ENCODE assay signal across 9 cellular contexts in genomic region chr11:120710354-120711187, GRCh38.
A peak's percentile ranks its signal among the peaks of the same experiment; 100 is the strongest.
DNase-seq lines count a peak whose midpoint lies in the region; ATAC-seq and TF ChIP-seq lines count a peak whose summit lies in the region.
"Had no signal": no experiment of that assay in that cellular context is flagged by ENCODE, and none has a peak within 500 bp of the region (broad histone marks: within the 10 kb centered on the region; RNA-seq: fewer than 3 reads in every experiment).

No MANE protein-coding gene starts in this region.

- intact Hi-C loops in adrenal gland (cut with DNase I): no loop called here

- CTCF ChIA-PET in AG04449 (lab: Yijun Ruan, JAX): interaction anchor here (0.9 to 2.3 kb wide), 4 partner anchors 10 to 199 kb away, joined by 3 to 10 read pairs (median 4); partner anchors contain the start of gene GRIK4

- POLR2A ChIA-PET in AG04449 (lab: Yijun Ruan, JAX): no interaction called here

- WGBS in adrenal gland, 4 donors: 62 to 72% (median 65%) methylated on average over 7 to 15 of the region's 15 CpGs
- WGBS in suprapubic skin: 64% methylated on average over 15 of the region's 15 CpGs

- H3K36me3 ChIP-seq in adrenal gland (replicated peaks in 1 of 2) (no peaks in the 10 kb centered on the region), suprapubic skin (no peaks in the 10 kb centered on the region)

- ATAC-seq in HG02678 (IDR thresholded peaks at IDR 0.05; ENCODE audit: unreplicated experiment) (peak; percentile 36), HG03571 (IDR thresholded peaks at IDR 0.05; ENCODE audit: unreplicated experiment) (no peak), left lobe of liver (no peak)

- TF ChIP-seq POLR2A in adrenal gland (IDR thresholded peaks at IDR 0.05) (no peak), suprapubic skin (IDR thresholded peaks at IDR 0.05) (no peak)

- H3K27me3 ChIP-seq in adrenal gland (no peaks in the 10 kb centered on the region), suprapubic skin (peaks cover 3% of the 10 kb centered on the region)

- TF ChIP-seq CTCF in AG04449 (IDR thresholded peaks at IDR 0.05; ENCODE audit: insufficient read depth, low read length, missing control alignments) (no peak), adrenal gland (IDR thresholded peaks at IDR 0.05) (no peak), suprapubic skin (IDR thresholded peaks at IDR 0.05) (no peak)

- peak; percentile 9 for DNase-seq in AG04449 (ENCODE audit: low read depth, low spot score)
- peak in 6 of 7 donors; percentile 41 to 79 (median 50) for DNase-seq in adrenal gland
- DNase-seq in iPS-NIHi11 (ENCODE audit: low spot score): peak; percentile 75
- peak; percentile 75 to 81 for DNase-seq in suprapubic skin (ENCODE audit: low spot score in 2 of 2)
- no peak for DNase-seq in stimulated activated CD4-positive, alpha-beta T cell treated with anti-CD3 and anti-CD28 coated beads, Interleukin-2, amount 100 ng/mL, for 48 hours
- DNase-seq in left lobe of liver (ENCODE audit: low spot score): no peak
- DNase-seq: DND-41 had no signal

- peaks cover 0 to 26% of the 10 kb centered on the region in 2 donors for H3K4me1 ChIP-seq in adrenal gland (replicated peaks in 1 of 2)
- H3K4me1 ChIP-seq in suprapubic skin: peaks cover 15% of the 10 kb centered on the region

- H3K9me3 ChIP-seq in adrenal gland (replicated peaks in 1 of 3): no peaks in the 10 kb centered on the region
- H3K9me3 ChIP-seq in suprapubic skin: peaks cover 5% of the 10 kb centered on the region

- no peak for TF ChIP-seq EP300 in suprapubic skin (IDR thresholded peaks at IDR 0.05)

- H3K4me3 ChIP-seq in AG04449 (ENCODE audit: low read depth, low read length): no peak overlapping the region
- H3K4me3 ChIP-seq in adrenal gland: no peak overlapping the region
- H3K4me3 ChIP-seq in suprapubic skin: no peak overlapping the region

- H3K27ac ChIP-seq in adrenal gland: peak overlapping the region in 2 of 5 donors; percentile 49 to 73
- no peak overlapping the region for H3K27ac ChIP-seq in suprapubic skin

Comparison
In these comparisons a context has a peak if more than half of its experiments do, and no peak if none do; other contexts are left out.
1. DNase-seq: peak in AG04449 (single experiment), adrenal gland (6 of 7), iPS-NIHi11 (single experiment) and suprapubic skin (2 of 2); none in stimulated activated CD4-positive, alpha-beta T cell treated with anti-CD3 and anti-CD28 coated beads, Interleukin-2, amount 100 ng/mL, for 48 hours (0 of 2) and left lobe of liver (single experiment).